ENCODE assay signal across 19 cellular contexts in the genomic region with DNA sequence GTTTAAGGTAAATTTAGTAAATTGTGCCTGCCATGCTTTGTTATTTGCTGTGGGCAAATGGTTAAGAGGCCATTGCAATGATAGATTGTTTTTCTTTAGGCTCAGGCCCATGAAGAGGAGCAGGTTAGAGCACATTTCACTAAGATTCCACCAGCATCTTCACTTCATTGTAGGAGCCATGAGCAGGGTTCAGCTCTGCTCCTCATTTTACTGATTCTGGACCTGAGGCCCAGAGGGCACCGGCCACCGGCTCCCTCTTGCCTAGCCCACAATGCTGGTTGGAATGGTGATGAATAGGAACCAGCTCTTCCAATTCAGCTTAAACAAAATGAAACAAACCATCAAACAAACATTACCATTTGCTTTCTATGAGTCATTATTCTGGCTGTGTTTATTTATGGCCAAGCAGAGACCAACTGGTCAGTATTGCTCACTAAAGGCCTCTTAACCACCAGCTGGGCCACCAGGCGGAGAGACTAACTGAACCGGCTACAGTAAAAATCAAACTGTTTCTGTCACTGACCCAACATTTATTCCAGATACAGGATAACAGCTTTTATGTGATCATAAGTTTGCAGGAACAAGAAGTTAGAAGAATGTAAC.
DNase-seq lines count a peak whose midpoint lies in the region; ATAC-seq lines count a peak whose summit lies in the region.
"Had no signal": no experiment of that assay in that cellular context is flagged by ENCODE, and none has a peak within 500 bp of the region (broad histone marks: within the 10 kb centered on the region; RNA-seq: fewer than 3 reads in every experiment).

No MANE protein-coding gene starts in this region.

- no peak overlapping the region for H2BK120ac ChIP-seq in mesenchymal stem cell (ENCODE audit: low read depth, low read length)

- ATAC-seq in stimulated activated effector memory CD8-positive, alpha-beta T cell treated with anti-CD3 and anti-CD28 coated beads, Interleukin-12 subunit alpha, Interleukin-12 subunit beta, amount 100 ng/mL, for 72 hours = no peak
- no peak for ATAC-seq in GM18511 (IDR thresholded peaks at IDR 0.05; ENCODE audit: unreplicated experiment)
- ATAC-seq: activated T-helper 17 cell treated with anti-CD3 and anti-CD28 coated beads, Interleukin-2, amount 50 U/mL, for 72 hours had no signal

- H2AK5ac ChIP-seq in mesenchymal stem cell (ENCODE audit: low read length, severe bottlenecking) = no peak overlapping the region

- no peak overlapping the region for H2BK5ac ChIP-seq in mesenchymal stem cell (ENCODE audit: low read depth, low read length, poor library complexity, severe bottlenecking)

- peak overlapping the region; percentile 45 for H4K8ac ChIP-seq in mesenchymal stem cell (ENCODE audit: low read length)

- no peak overlapping the region for H3K27ac Mint-ChIP-seq in stimulated activated effector memory CD8-positive, alpha-beta T cell treated with anti-CD3 and anti-CD28 coated beads, Interleukin-12 subunit alpha, Interleukin-12 subunit beta, amount 100 ng/mL, for 72 hours
- H3K27ac Mint-ChIP-seq: activated CD4-positive, alpha-beta memory T cell treated with anti-CD3 and anti-CD28 coated beads for 36 hours; activated T-helper 17 cell treated with anti-CD3 and anti-CD28 coated beads, Interleukin-2, amount 50 U/mL, for 72 hours; CD4-positive, CD25-positive, alpha-beta regulatory T cell; endodermal cell had no signal

- H3K23ac ChIP-seq in mesenchymal stem cell (ENCODE audit: low read length in 2 of 2) = no peak overlapping the region

- H3K36me3 Mint-ChIP-seq in stimulated activated effector memory CD8-positive, alpha-beta T cell treated with anti-CD3 and anti-CD28 coated beads, Interleukin-12 subunit alpha, Interleukin-12 subunit beta, amount 100 ng/mL, for 72 hours = no peaks in the 10 kb centered on the region
- H3K36me3 Mint-ChIP-seq: activated CD4-positive, alpha-beta memory T cell treated with anti-CD3 and anti-CD28 coated beads for 36 hours; brain; CD4-positive, CD25-positive, alpha-beta regulatory T cell had no signal

- no peak overlapping the region for H3K4me2 ChIP-seq in mesenchymal stem cell (ENCODE audit: low read length, poor library complexity, severe bottlenecking)
- H3K4me2 ChIP-seq: PC-9 had no signal

- no peaks in the 10 kb centered on the region for H3K27me3 ChIP-seq in mesenchymal stem cell (ENCODE audit: control insufficient read depth in 1 of 2, insufficient read depth in 1 of 2, low read length in 2 of 2)

- no peaks in the 10 kb centered on the region for H3K9me3 Mint-ChIP-seq in stimulated activated effector memory CD8-positive, alpha-beta T cell treated with anti-CD3 and anti-CD28 coated beads, Interleukin-12 subunit alpha, Interleukin-12 subunit beta, amount 100 ng/mL, for 72 hours
- H3K9me3 Mint-ChIP-seq: activated CD4-positive, alpha-beta memory T cell treated with anti-CD3 and anti-CD28 coated beads for 36 hours; activated T-helper 17 cell treated with anti-CD3 and anti-CD28 coated beads, Interleukin-2, amount 50 U/mL, for 72 hours; brain; endodermal cell had no signal

- no peaks in the 10 kb centered on the region for H3K36me3 ChIP-seq in mesenchymal stem cell (ENCODE audit: control insufficient read depth in 1 of 2, insufficient read depth in 2 of 2, low read depth in 1 of 2, low read length in 2 of 2)

- H3K9ac ChIP-seq in mesenchymal stem cell (ENCODE audit: low read length) = peak overlapping the region; percentile 43

- H4K91ac ChIP-seq in mesenchymal stem cell (ENCODE audit: low read length) = no peak overlapping the region

- no peaks in the 10 kb centered on the region for H3K9me3 ChIP-seq in mesenchymal stem cell (ENCODE audit: control insufficient read depth, low read length)

- H2BK12ac ChIP-seq in mesenchymal stem cell (ENCODE audit: low read length in 2 of 2) = no peak overlapping the region

- no peak overlapping the region for H2BK15ac ChIP-seq in mesenchymal stem cell (ENCODE audit: low read depth, poor library complexity, severe bottlenecking)

- H3K4me3 ChIP-seq in mesenchymal stem cell (ENCODE audit: insufficient read depth in 1 of 2, low read depth in 1 of 2, low read length in 2 of 2) = no peak overlapping the region
- H3K4me3 ChIP-seq: lung, PC-9 had no signal

- WGBS in mesenchymal stem cell = no CpG with 5 or more reads among the region's 4 CpGs

- peak; percentile 42 for DNase-seq in COLO829 (ENCODE audit: low spot score)
- DNase-seq in NCI-H146 (lab: John Stamatoyannopoulos, UW) = peak; percentile 73
- DNase-seq in brain pericyte (ENCODE audit: low read depth, low spot score) = peak; percentile 15
- DNase-seq in mesenchymal stem cell = peak; percentile 84
- no peak for DNase-seq in central memory CD4-positive, alpha-beta T cell
- no peak for DNase-seq in activated naive CD4-positive, alpha-beta T cell (lab: John Stamatoyannopoulos, UW)
- DNase-seq in stimulated activated effector memory CD8-positive, alpha-beta T cell treated with anti-CD3 and anti-CD28 coated beads, Interleukin-12 subunit alpha, Interleukin-12 subunit beta, amount 100 ng/mL, for 72 hours (ENCODE audit: low spot score in 2 of 2) = no peak
- DNase-seq: activated CD4-positive, alpha-beta memory T cell treated with anti-CD3 and anti-CD28 coated beads for 36 hours; CD4-positive, CD25-positive, alpha-beta regulatory T cell; endodermal cell; hypothalamus; NCI-H2171 treated with DMSO at 0.1 percent for 48 hours; occipital lobe; PC-9 had no signal

- H3K18ac ChIP-seq in mesenchymal stem cell (ENCODE audit: low read depth in 1 of 2, low read length in 2 of 2) = peak overlapping the region in 1 of 2 experiments; percentile 67

- peak overlapping the region in 1 of 2 experiments; percentile 75 for H3K4ac ChIP-seq in mesenchymal stem cell (ENCODE audit: low read depth in 1 of 2, low read length in 2 of 2)

- no peak overlapping the region for H3K4me3 Mint-ChIP-seq in stimulated activated effector memory CD8-positive, alpha-beta T cell treated with anti-CD3 and anti-CD28 coated beads, Interleukin-12 subunit alpha, Interleukin-12 subunit beta, amount 100 ng/mL, for 72 hours
- H3K4me3 Mint-ChIP-seq: activated CD4-positive, alpha-beta memory T cell treated with anti-CD3 and anti-CD28 coated beads for 36 hours; activated T-helper 17 cell treated with anti-CD3 and anti-CD28 coated beads, Interleukin-2, amount 50 U/mL, for 72 hours; brain; CD4-positive, CD25-positive, alpha-beta regulatory T cell; endodermal cell had no signal

- H3K4me1 Mint-ChIP-seq in stimulated activated effector memory CD8-positive, alpha-beta T cell treated with anti-CD3 and anti-CD28 coated beads, Interleukin-12 subunit alpha, Interleukin-12 subunit beta, amount 100 ng/mL, for 72 hours = peaks cover 6% of the 10 kb centered on the region
- H3K4me1 Mint-ChIP-seq: activated T-helper 17 cell treated with anti-CD3 and anti-CD28 coated beads, Interleukin-2, amount 50 U/mL, for 72 hours had no signal

- peaks cover 2% of the 10 kb centered on the region for H3K4me1 ChIP-seq in mesenchymal stem cell (ENCODE audit: control insufficient read depth, insufficient read depth, low read depth, low read length)

- H2AFZ ChIP-seq in mesenchymal stem cell (ENCODE audit: low read depth, low read length) = peak overlapping the region; percentile 36

- H3K79me1 ChIP-seq in mesenchymal stem cell (replicated peaks; ENCODE audit: low read length, poor library complexity, severe bottlenecking) = no peaks in the 10 kb centered on the region

- H3K14ac ChIP-seq in mesenchymal stem cell (ENCODE audit: low read length in 2 of 2) = no peak overlapping the region

- H3K27ac ChIP-seq in mesenchymal stem cell (ENCODE audit: low read length, poor library complexity, severe bottlenecking) = no peak overlapping the region
- H3K27ac ChIP-seq: HL-60, PC-9 had no signal

Comparison
In these comparisons a context has a peak if more than half of its experiments do, and no peak if none do; other contexts are left out.
1. DNase-seq: peak in COLO829 (single experiment), NCI-H146 (single experiment), brain pericyte (single experiment) and mesenchymal stem cell (single experiment); none in central memory CD4-positive, alpha-beta T cell (single experiment), activated naive CD4-positive, alpha-beta T cell (0 of 4) and stimulated activated effector memory CD8-positive, alpha-beta T cell treated with anti-CD3 and anti-CD28 coated beads, Interleukin-12 subunit alpha, Interleukin-12 subunit beta, amount 100 ng/mL, for 72 hours (0 of 2).